ENCODE assay signal across 7 cellular contexts in the genomic region with DNA sequence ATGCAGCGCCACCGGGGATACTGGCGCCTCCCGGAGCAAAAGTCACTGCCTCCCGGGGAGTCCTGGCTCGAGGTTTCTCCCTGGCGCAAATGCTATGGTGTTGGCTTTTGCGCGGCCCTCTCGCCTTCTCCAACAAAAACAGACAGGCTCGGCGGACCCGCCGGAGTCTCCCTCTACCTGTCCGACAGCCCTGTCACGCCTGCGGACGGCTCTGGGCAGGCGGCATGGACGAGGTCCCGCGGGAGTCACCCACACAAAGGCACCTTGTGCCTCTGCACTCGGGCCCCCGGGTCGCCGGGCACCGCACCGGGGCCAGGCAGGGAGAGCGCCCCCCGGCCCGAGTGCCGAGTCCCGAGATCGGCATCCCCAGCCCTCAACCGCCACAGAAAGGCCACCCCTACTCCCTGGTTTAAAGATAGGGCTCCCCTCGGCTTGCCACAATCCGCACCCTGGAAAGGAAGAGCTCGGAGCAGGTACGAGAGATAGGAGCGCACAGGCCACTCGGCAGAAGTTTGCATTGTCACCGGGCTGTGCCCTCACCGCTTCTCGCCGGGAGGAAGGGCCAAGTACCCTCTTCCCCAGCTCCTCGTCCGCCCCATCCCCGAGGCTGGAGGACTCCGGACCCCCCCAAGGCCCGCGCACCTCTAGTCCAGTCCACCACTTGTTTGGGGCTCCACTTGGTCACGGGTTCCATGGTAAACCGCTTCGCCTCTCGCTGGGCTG. TPM values are rescaled to one million over a fixed set of nuclear protein-coding genes. Genes with fewer than 3 reads are reported as not detected.
DNase-seq lines count a peak whose midpoint lies in the region; ATAC-seq and TF ChIP-seq lines count a peak whose summit lies in the region.

No MANE protein-coding gene starts in this region.

- H3K36me3 ChIP-seq in right lobe of liver (no peaks in the 10 kb centered on the region), thoracic aorta (no peaks in the 10 kb centered on the region)

- no peaks in the 10 kb centered on the region for H3K27me3 ChIP-seq in right lobe of liver
- H3K27me3 ChIP-seq in thoracic aorta (replicated peaks; ENCODE audit: insufficient read depth), result no peaks in the 10 kb centered on the region

- CTCF ChIA-PET in HEK293T (lab: Yijun Ruan, JAX), result interaction anchor here (0.6 to 1.9 kb wide), 4 partner anchors 9 to 45 kb away, joined by 3 to 12 read pairs (median 4); no protein-coding TSS in a partner anchor

- DNase-seq in HEK293T (ENCODE audit: extremely low spot score) (peak; percentile 46), NCI-H526 (lab: John Stamatoyannopoulos, UW) (peak; percentile 25 to 65), cardiac fibroblast (ENCODE audit: low read depth in 2 of 2) (peak; percentile 42 to 46), right lobe of liver (peak; percentile 42 to 65 (median 61)), thoracic aorta (ENCODE audit: low spot score) (no peak), epidermal melanocyte (ENCODE audit: insufficient read length, low spot score) (no peak)

- H3K9me3 ChIP-seq in right lobe of liver (no peaks in the 10 kb centered on the region), thoracic aorta (no peaks in the 10 kb centered on the region)

- POLR2A ChIA-PET in HEK293T (lab: Yijun Ruan, JAX), result interaction anchor here (1.0 to 2.4 kb wide), 8 partner anchors 9 to 106 kb away, joined by 4 to 10 read pairs (median 7); no protein-coding TSS in a partner anchor

- intact Hi-C loops in right lobe of liver (cut with DNase I), result no loop called here

- peak overlapping the region; percentile 93 to 97 (median 95) for H3K27ac ChIP-seq in right lobe of liver
- H3K27ac ChIP-seq in thoracic aorta, result peak overlapping the region; percentile 96 to 97

- 2% methylated on average over 9 of the region's 55 CpGs for WGBS in right lobe of liver (ENCODE audit: insufficient coverage, low coverage, low lambda C conversion rate, missing lambda C conversion rate)

- H3K4me3 ChIP-seq in cardiac fibroblast (replicated peaks in 1 of 2; ENCODE audit: low read depth in 2 of 2, low read length in 2 of 2) (peak overlapping the region; percentile 71 to 91), right lobe of liver (peak overlapping the region; percentile 82 to 88 (median 85)), thoracic aorta (peak overlapping the region; percentile 87)

- peak; percentile 18 for ATAC-seq in GM18505 (IDR thresholded peaks at IDR 0.05; ENCODE audit: unreplicated experiment)
- peak; percentile 9 to 27 (median 14) for ATAC-seq in right lobe of liver
- no peak for ATAC-seq in thoracic aorta (ENCODE audit: insufficient number of reproducible peaks, low FRiP score, low read depth)

- TF ChIP-seq CTCF in cardiac fibroblast (IDR thresholded peaks at IDR 0.05; ENCODE audit: low read depth, low read length) (no peak), right lobe of liver (IDR thresholded peaks at IDR 0.05) (no peak), thoracic aorta (IDR thresholded peaks at IDR 0.05) (no peak)

- H3K4me1 ChIP-seq in right lobe of liver (peaks cover 0 to 45% (median 14%) of the 10 kb centered on the region in 4 donors), thoracic aorta (ENCODE audit: control insufficient read depth in 1 of 2, low read depth in 2 of 2) (peaks cover 3 to 58% of the 10 kb centered on the region in 2 donors)

- no peak for TF ChIP-seq POLR2A in GM18505 (IDR thresholded peaks at IDR 0.05; ENCODE audit: borderline replicate concordance, extremely low read depth, insufficient read depth, insufficient read length)
- TF ChIP-seq POLR2A in right lobe of liver (IDR thresholded peaks at IDR 0.05), result no peak

TF ChIP-seq in HEK293T, 16 proteins besides CTCF, POLR2A, EP300 and RAD21:
- TF ChIP-seq L3MBTL2 (conservative IDR thresholded peaks at IDR 0.05) (peak; percentile 78), TARDBP (IDR thresholded peaks at IDR 0.05) (no peak)

RNA-seq across cellular contexts. Expression of gene CNKSR3, which starts 0.9 kb away (rescaled TPM):
- total RNA-seq in right lobe of liver, result 10 to 100 TPM; 19.8 to 43.4 (median 26.9) TPM
- 10 to 100 TPM; 20.2 to 22.9 TPM for total RNA-seq in thoracic aorta

Comparison
In these comparisons a context has a peak if more than half of its experiments do, and no peak if none do; other contexts are left out.
1. DNase-seq: peak in HEK293T (single experiment), NCI-H526 (2 of 2), cardiac fibroblast (2 of 2) and right lobe of liver (3 of 3); none in thoracic aorta (single experiment) and epidermal melanocyte (single experiment).
2. Peak in every context shown above with its lines, with median percentiles within 50 percentile points of each other: H3K4me3 ChIP-seq.